In the genomic region with DNA sequence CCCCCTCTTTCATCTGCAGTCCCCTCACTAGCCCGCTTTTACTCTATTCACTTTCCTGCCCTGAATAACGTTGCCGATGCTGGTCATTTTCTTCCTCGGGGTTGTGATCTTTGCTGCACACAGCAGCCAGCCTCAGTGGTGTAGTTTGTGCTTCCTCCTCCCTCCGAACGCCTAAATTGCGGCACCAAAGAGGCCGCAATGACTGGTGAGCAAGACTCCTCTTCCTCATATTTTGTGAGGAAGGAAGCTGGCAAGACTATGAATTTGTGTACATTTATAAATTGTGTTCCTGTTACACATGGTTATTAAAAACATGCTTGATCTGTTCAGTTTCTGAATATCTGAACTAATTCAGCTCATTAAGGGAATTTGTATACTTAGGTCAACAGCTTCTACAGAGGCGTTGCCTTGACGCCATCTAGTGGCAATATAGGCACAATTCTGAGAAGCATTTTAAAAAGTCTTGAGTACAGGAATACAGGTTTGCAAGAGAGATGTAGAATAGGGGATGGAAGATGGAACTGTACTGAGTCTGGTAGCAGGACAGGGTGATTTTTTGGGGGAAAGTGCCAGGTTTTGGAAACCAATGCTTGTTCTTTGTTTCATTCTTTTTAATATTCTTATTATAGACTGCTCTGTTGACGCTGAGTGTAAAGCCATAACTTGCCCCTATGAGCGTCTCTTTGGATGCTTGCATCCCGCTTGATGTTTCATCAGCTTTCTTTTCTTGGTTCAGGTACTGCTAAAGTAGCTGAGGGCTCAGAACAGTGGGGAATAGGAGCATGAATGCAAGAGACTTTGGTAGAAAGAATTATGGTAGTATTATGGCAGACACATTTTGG, we compare ENCODE assay signal across 1 cellular context.
TF ChIP-seq lines count a peak whose summit lies in the region.

No MANE protein-coding gene starts in this region.

TF ChIP-seq in GM12878, 131 proteins besides CTCF, POLR2A, EP300 and RAD21:
- TF ChIP-seq SREBF2 (IDR thresholded peaks at IDR 0.05; ENCODE audit: low read length) (no peak), SMC3 (IDR thresholded peaks at IDR 0.05; ENCODE audit: borderline replicate concordance, low read length) (peak; percentile 66)
